Comparison of ENCODE assay signal across 1 cellular context in the genomic region with DNA sequence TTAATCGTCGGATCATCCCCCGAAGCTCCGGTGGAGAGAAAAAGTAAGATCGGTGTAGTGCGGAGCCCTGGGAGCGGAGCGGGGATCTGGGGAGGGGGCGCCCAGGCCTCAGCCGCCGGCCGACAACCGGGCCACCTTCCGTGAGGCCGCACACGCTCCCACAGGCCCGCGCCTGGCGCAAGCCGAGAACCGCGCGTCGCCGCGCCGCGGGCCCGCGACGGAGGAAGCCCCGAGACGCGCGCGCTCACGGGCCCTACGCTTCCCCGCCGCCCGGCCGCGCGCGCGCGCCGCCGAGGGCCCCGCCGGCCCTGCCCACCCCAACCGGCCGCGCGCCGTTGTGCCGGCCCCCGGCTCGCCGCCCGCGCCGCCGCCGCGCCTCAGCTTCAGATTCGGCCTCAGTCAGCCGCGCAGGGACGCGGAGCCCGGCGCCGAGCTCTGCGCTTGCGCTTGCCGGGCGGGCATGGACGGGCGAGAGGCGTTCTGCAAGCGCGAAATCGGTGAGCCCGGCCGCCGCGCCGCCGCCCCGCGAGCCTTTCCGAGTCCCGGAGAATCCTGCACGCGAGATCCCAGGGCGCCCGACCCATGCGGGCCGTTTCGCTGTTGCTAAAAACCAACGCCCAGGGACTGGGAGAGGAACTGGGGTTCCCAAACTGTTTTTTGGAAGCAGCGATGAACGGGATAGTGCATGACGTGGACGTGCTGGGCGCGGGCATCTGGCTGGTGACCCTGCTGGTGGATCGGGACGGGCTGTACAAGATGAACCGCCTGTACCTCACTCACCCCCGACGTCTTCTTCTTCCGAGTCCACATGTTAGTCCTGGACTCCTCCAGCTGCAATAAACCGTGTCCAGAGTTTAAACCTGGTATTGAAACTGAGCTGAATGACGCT.
TF ChIP-seq lines count a peak whose summit lies in the region.

No MANE protein-coding gene starts in this region.

TF ChIP-seq in HCT116, 20 proteins besides CTCF, POLR2A, EP300 and RAD21 (continued from another document):
- TF ChIP-seq, protein P1, sequence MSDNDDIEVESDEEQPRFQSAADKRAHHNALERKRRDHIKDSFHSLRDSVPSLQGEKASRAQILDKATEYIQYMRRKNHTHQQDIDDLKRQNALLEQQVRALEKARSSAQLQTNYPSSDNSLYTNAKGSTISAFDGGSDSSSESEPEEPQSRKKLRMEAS (IDR thresholded peaks at IDR 0.05), result peak; percentile 71
- TF ChIP-seq, protein P2, sequence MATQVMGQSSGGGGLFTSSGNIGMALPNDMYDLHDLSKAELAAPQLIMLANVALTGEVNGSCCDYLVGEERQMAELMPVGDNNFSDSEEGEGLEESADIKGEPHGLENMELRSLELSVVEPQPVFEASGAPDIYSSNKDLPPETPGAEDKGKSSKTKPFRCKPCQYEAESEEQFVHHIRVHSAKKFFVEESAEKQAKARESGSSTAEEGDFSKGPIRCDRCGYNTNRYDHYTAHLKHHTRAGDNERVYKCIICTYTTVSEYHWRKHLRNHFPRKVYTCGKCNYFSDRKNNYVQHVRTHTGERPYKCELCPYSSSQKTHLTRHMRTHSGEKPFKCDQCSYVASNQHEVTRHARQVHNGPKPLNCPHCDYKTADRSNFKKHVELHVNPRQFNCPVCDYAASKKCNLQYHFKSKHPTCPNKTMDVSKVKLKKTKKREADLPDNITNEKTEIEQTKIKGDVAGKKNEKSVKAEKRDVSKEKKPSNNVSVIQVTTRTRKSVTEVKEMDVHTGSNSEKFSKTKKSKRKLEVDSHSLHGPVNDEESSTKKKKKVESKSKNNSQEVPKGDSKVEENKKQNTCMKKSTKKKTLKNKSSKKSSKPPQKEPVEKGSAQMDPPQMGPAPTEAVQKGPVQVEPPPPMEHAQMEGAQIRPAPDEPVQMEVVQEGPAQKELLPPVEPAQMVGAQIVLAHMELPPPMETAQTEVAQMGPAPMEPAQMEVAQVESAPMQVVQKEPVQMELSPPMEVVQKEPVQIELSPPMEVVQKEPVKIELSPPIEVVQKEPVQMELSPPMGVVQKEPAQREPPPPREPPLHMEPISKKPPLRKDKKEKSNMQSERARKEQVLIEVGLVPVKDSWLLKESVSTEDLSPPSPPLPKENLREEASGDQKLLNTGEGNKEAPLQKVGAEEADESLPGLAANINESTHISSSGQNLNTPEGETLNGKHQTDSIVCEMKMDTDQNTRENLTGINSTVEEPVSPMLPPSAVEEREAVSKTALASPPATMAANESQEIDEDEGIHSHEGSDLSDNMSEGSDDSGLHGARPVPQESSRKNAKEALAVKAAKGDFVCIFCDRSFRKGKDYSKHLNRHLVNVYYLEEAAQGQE (IDR thresholded peaks at IDR 0.05; ENCODE audit: low read depth), result no peak
- TF ChIP-seq CEBPB (IDR thresholded peaks at IDR 0.05; ENCODE audit: low read depth), result no peak
- no peak for TF ChIP-seq EZH2phosphoT487 (IDR thresholded peaks at IDR 0.05; ENCODE audit: borderline replicate concordance)
- TF ChIP-seq EZH2 (IDR thresholded peaks at IDR 0.05), result no peak
- peak; percentile 57; the same call in 1 of the 2 replicates for TF ChIP-seq ZFX (IDR thresholded peaks at IDR 0.05)
- no peak for TF ChIP-seq CBX3 (IDR thresholded peaks at IDR 0.05; ENCODE audit: low read depth)
TF ChIP-seq in HCT116: peak in this region for 4.
